Comparison of ENCODE assay signal across 1 cellular context in genomic region chr11:66106786-66107599, GRCh38.
TF ChIP-seq lines count a peak whose summit lies in the region.

No MANE protein-coding gene starts in this region.

TF ChIP-seq in HepG2, 621 proteins besides CTCF, POLR2A, EP300 and RAD21 (continued from another document):
- TF ChIP-seq ZNF513 (CRISPR knock-in tag; conservative IDR thresholded peaks at IDR 0.05), result no peak
- TF ChIP-seq CSRNP1 (CRISPR knock-in tag; IDR thresholded peaks at IDR 0.05), result no peak
- no peak for TF ChIP-seq XRCC5 (optimal IDR thresholded peaks at IDR 0.05; ENCODE audit: low read length)
- no peak for TF ChIP-seq MAFF (IDR thresholded peaks at IDR 0.05; ENCODE audit: low read depth, low read length)
- TF ChIP-seq NAIF1 (CRISPR knock-in tag; IDR thresholded peaks at IDR 0.05; ENCODE audit: borderline replicate concordance), result no peak
- TF ChIP-seq ZNF281 (CRISPR knock-in tag; IDR thresholded peaks at IDR 0.05; ENCODE audit: borderline replicate concordance), result peak; percentile 90
- TF ChIP-seq SMAD3 (CRISPR knock-in tag; IDR thresholded peaks at IDR 0.05), result no peak
- TF ChIP-seq HOXD1 (CRISPR knock-in tag; IDR thresholded peaks at IDR 0.05), result no peak
- no peak for TF ChIP-seq SCMH1 (CRISPR knock-in tag; IDR thresholded peaks at IDR 0.05; ENCODE audit: borderline replicate concordance)
- TF ChIP-seq ZNF766 (CRISPR knock-in tag; IDR thresholded peaks at IDR 0.05; ENCODE audit: borderline replicate concordance), result no peak
- no peak for TF ChIP-seq PAF1 (CRISPR knock-in tag; IDR thresholded peaks at IDR 0.05)
- TF ChIP-seq ZNF788 (CRISPR knock-in tag; IDR thresholded peaks at IDR 0.05; ENCODE audit: borderline replicate concordance), result no peak
- TF ChIP-seq MXD1 (CRISPR knock-in tag; IDR thresholded peaks at IDR 0.05), result no peak
- TF ChIP-seq ZNF512 (CRISPR knock-in tag; IDR thresholded peaks at IDR 0.05), result no peak
- no peak for TF ChIP-seq SRSF4 (IDR thresholded peaks at IDR 0.05; ENCODE audit: low read depth, low read length, poor library complexity, severe bottlenecking)
- TF ChIP-seq ARID5B (CRISPR knock-in tag; IDR thresholded peaks at IDR 0.05), result peak; percentile 16; the same call in 1 of the 2 replicates
- TF ChIP-seq PHB2 (IDR thresholded peaks at IDR 0.05; ENCODE audit: partially characterized antibody), result no peak
- TF ChIP-seq FOXO4 (CRISPR knock-in tag; conservative IDR thresholded peaks at IDR 0.05), result no peak
- 0 out of 2 replicates have a peak, but pooled peaks have one; percentile 48 for TF ChIP-seq ZMYM2 (CRISPR knock-in tag; IDR thresholded peaks at IDR 0.05)
- TF ChIP-seq ZNF709 (CRISPR knock-in tag; IDR thresholded peaks at IDR 0.05), result no peak
- TF ChIP-seq CBX5 (CRISPR knock-in tag; IDR thresholded peaks at IDR 0.05; ENCODE audit: borderline replicate concordance), result no peak
- TF ChIP-seq CENPX (CRISPR knock-in tag; IDR thresholded peaks at IDR 0.05), result no peak
- TF ChIP-seq ZNF615 (CRISPR knock-in tag; IDR thresholded peaks at IDR 0.05; ENCODE audit: borderline replicate concordance), result no peak
- no peak for TF ChIP-seq REL (CRISPR knock-in tag; conservative IDR thresholded peaks at IDR 0.05)
- TF ChIP-seq USF2 (IDR thresholded peaks at IDR 0.05; ENCODE audit: low read depth, low read length), result no peak
- TF ChIP-seq USF2 (CRISPR knock-in tag; IDR thresholded peaks at IDR 0.05; ENCODE audit: borderline replicate concordance), result no peak
- TF ChIP-seq AKAP8 (CRISPR knock-in tag; IDR thresholded peaks at IDR 0.05), result no peak
